Comparison of ENCODE assay signal across 34 cellular contexts in genomic region chr6:40159865-40160264, GRCh38.
"Had no signal": no experiment of that assay in that cellular context is flagged by ENCODE, and none has a peak within 500 bp of the region (broad histone marks: within the 10 kb centered on the region; RNA-seq: fewer than 3 reads in every experiment).

No MANE protein-coding gene starts in this region.

- H3K9me3 ChIP-seq: MG63 had no signal

- H3K4me3 ChIP-seq: MG63 had no signal

- H3K36me3 ChIP-seq: MG63 had no signal

- DNase-seq: Karpas-422, Kasumi-1, MG63, MM.1S, MV-4-11, NCI-H1048, NCI-H1092, NCI-H1092 treated with DMSO at 0.1 percent for 48 hours, NCI-H1105, NCI-H1105 treated with DMSO at 0.1 percent for 48 hours, NCI-H1417 treated with DMSO at 0.1 percent for 48 hours, NCI-H1436, NCI-H1436 treated with DMSO at 0.1 percent for 48 hours, NCI-H146, NCI-H1694, NCI-H1694 treated with DMSO at 0.1 percent for 48 hours, NCI-H187, NCI-H187 treated with DMSO at 0.1 percent for 48 hours, NCI-H1930, NCI-H2029, NCI-H2029 treated with DMSO at 0.1 percent for 48 hours, NCI-H2081, NCI-H2081 treated with DMSO at 0.1 percent for 48 hours, NCI-H2107, NCI-H2171, NCI-H2171 treated with DMSO at 0.1 percent for 48 hours, NCI-H2227 treated with DMSO at 0.1 percent for 48 hours, NCI-H226, NCI-H345, NCI-H446, NCI-H446 treated with DMSO at 0.1 percent for 48 hours, NCI-H510A, NCI-H510A treated with DMSO at 0.1 percent for 48 hours, NCI-H524 had no signal

- H3K27me3 ChIP-seq: MG63 had no signal
